Comparison of ENCODE assay signal across 8 cellular contexts in the genomic region with DNA sequence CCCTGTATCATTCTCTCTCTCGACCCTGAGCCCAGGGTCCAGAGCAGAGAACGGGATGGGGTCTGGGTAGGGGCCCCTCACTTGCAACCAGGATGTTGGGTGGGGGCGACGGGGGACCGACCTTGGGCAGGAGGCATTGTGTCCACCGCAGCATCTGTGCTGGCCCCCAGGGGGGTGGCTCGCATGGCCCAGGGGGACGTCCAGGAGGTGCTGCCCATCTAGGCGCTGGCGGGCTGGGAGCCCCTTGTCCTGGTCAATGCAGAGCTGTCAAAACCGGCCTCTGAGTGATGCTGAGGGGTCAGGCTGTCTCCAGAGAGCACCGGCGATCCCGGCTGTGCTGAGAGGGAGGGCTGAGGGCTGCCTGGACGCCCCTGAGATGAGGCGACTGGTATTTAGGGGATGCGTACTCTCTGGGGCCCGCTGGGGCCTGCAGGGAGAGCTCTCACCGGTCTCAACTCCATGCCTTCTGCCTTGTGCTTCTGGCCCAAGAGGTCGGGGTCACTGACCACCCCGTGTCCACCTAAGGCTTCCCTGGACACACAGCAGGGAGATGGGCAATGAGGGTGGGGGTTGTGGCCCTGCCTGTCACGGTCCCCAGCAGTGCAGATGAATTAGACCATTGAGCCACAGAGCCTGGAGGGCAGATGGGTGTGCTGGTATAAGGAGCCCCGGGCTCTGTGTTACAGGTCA. TPM values are rescaled to one million over a fixed set of nuclear protein-coding genes. Genes with fewer than 3 reads are reported as not detected.
DNase-seq lines count a peak whose midpoint lies in the region; ATAC-seq, FAIRE-seq and TF ChIP-seq lines count a peak whose summit lies in the region.

No MANE protein-coding gene starts in this region.

- H3K9me2 ChIP-seq in OCI-LY1 (ENCODE audit: low read depth, low read length) (no peaks in the 10 kb centered on the region), OCI-LY7 (ENCODE audit: insufficient read depth, low read length) (no peaks in the 10 kb centered on the region)

- WGBS in esophagus, 2 donors: 55 to 63% methylated on average over 23 of the region's 23 CpGs
- 57 to 63% methylated on average over 21 to 23 of the region's 23 CpGs for WGBS in pancreas, 2 donors

- H3K27ac Mint-ChIP-seq in Calu3 (ENCODE audit: unreplicated experiment): peak overlapping the region; percentile 96

- H3K27me3 ChIP-seq in OCI-LY1 (ENCODE audit: insufficient read depth, low read length): no peaks in the 10 kb centered on the region
- no peaks in the 10 kb centered on the region for H3K27me3 ChIP-seq in esophagus (ENCODE audit: control insufficient read depth in 1 of 2, insufficient read depth in 2 of 2, low read length in 2 of 2)
- H3K27me3 ChIP-seq in pancreas: no peaks in the 10 kb centered on the region

- H3K27ac ChIP-seq in OCI-LY1 (ENCODE audit: low read depth, low read length, poor library complexity, severe bottlenecking) (peak overlapping the region; percentile 39), esophagus (ENCODE audit: low read depth in 2 of 2, low read length in 1 of 2) (peak overlapping the region; percentile 45 to 88), pancreas (peak overlapping the region; percentile 77 to 94 (median 89)), OCI-LY7 (ENCODE audit: low read depth, low read length, poor library complexity, severe bottlenecking) (no peak overlapping the region)

- H3K4me2 ChIP-seq in OCI-LY1 (ENCODE audit: low read length) (no peak overlapping the region; the same call in 1 of the 2 replicates), OCI-LY7 (ENCODE audit: low read length) (no peak overlapping the region)

- H3K36me3 ChIP-seq in OCI-LY1 (ENCODE audit: insufficient read depth, low read length) (peaks cover 85% of the 10 kb centered on the region), esophagus (ENCODE audit: control insufficient read depth in 2 of 2, insufficient read depth in 2 of 2, low read length in 1 of 2) (peaks cover 14 to 37% of the 10 kb centered on the region in 2 donors), pancreas (peaks cover 7 to 37% (median 34%) of the 10 kb centered on the region in 3 donors), OCI-LY7 (ENCODE audit: insufficient read depth, low read length) (peaks cover 78% of the 10 kb centered on the region)

- H3K79me2 ChIP-seq in OCI-LY1 (ENCODE audit: insufficient read depth, low read length): peaks cover 14% of the 10 kb centered on the region
- peaks cover 25% of the 10 kb centered on the region for H3K79me2 ChIP-seq in OCI-LY7 (ENCODE audit: insufficient read depth, low read depth, low read length)

- H4K20me1 ChIP-seq in OCI-LY1 (ENCODE audit: insufficient read depth, low read length) (no peaks in the 10 kb centered on the region), OCI-LY7 (ENCODE audit: insufficient read depth, low read length) (peaks cover 28% of the 10 kb centered on the region)

- H3K9ac ChIP-seq in OCI-LY1 (ENCODE audit: low read length): no peak overlapping the region

- intact Hi-C loops in Calu3 (cut with micrococcal nuclease; ENCODE audit: unreplicated experiment) (no loop called here), pancreas (cut with DNase I) (no loop called here), OCI-LY7 (cut with micrococcal nuclease; ENCODE audit: unreplicated experiment) (no loop called here)

- H3K4me1 ChIP-seq in OCI-LY1 (ENCODE audit: insufficient read depth, low read length, severe bottlenecking) (peaks cover 38% of the 10 kb centered on the region), esophagus (ENCODE audit: control insufficient read depth in 2 of 2, insufficient read depth in 2 of 2, low read length in 1 of 2) (peaks cover 10 to 20% of the 10 kb centered on the region in 2 donors), pancreas (peaks cover 17 to 66% (median 49%) of the 10 kb centered on the region in 3 donors), OCI-LY7 (ENCODE audit: insufficient read depth, low read length, poor library complexity, severe bottlenecking) (peaks cover 37% of the 10 kb centered on the region)

- CTCF ChIA-PET in Calu3 (lab: Charles Lee) (interaction anchor here (0.6 to 2.4 kb wide), 6 partner anchors 9 to 57 kb away, joined by 3 to 14 read pairs (median 6); a partner anchor contains a TSS), OCI-LY7 (lab: Charles Lee; ENCODE audit: unreplicated experiment) (no interaction called here)

- H3K4me1 Mint-ChIP-seq in Calu3 (ENCODE audit: low read depth, unreplicated experiment): peaks cover 59% of the 10 kb centered on the region

- BruUV-seq in Calu3 (replicated peaks; lab: Mats Ljungman, UMichigan) (no TSS peak), OCI-LY7 (replicated peaks; lab: Mats Ljungman, UMichigan) (no TSS peak)

- TF ChIP-seq POLR2A in GM18505 (IDR thresholded peaks at IDR 0.05; ENCODE audit: borderline replicate concordance, extremely low read depth, insufficient read depth, insufficient read length): no peak

- H3K9me3 ChIP-seq in OCI-LY1 (ENCODE audit: low read length): no peaks in the 10 kb centered on the region
- no peaks in the 10 kb centered on the region for H3K9me3 ChIP-seq in esophagus (ENCODE audit: control insufficient read depth in 2 of 2, insufficient read depth in 1 of 2, low read depth in 1 of 2, low read length in 1 of 2)
- H3K9me3 ChIP-seq in pancreas: no peaks in the 10 kb centered on the region
- H3K9me3 ChIP-seq in OCI-LY7 (ENCODE audit: low read length): no peaks in the 10 kb centered on the region

- peaks cover 75% of the 10 kb centered on the region for H3K36me3 Mint-ChIP-seq in Calu3 (ENCODE audit: insufficient read depth, unreplicated experiment)

- POLR2A ChIA-PET in OCI-LY7 (lab: Charles Lee): no interaction called here

- H2AFZ ChIP-seq in OCI-LY1 (ENCODE audit: low read length) (no peak overlapping the region), OCI-LY7 (ENCODE audit: low read length) (no peak overlapping the region)

- in situ Hi-C loops in KBM-7 (cut with MboI; ENCODE audit: low pct_unique_long_range_greater_than_20kb, low sequenced_read_pairs): no loop called here

- H3F3A ChIP-seq in OCI-LY1 (ENCODE audit: insufficient read depth, low read length): 0 out of 2 replicates have a peak, but pooled peaks cover 6% of the 10 kb centered on the region

- no peak for TF ChIP-seq CTCF in Calu3 (IDR thresholded peaks at IDR 0.05; ENCODE audit: unreplicated experiment)
- no peak for TF ChIP-seq CTCF in OCI-LY1 (IDR thresholded peaks at IDR 0.05; ENCODE audit: low read length)
- TF ChIP-seq CTCF in pancreas (IDR thresholded peaks at IDR 0.05): no peak
- no peak for TF ChIP-seq CTCF in OCI-LY7 (conservative IDR thresholded peaks at IDR 0.05; ENCODE audit: low read length)

- H3K9me3 Mint-ChIP-seq in Calu3 (ENCODE audit: low read depth, unreplicated experiment): no peaks in the 10 kb centered on the region

- no peaks in the 10 kb centered on the region for H3K27me3 Mint-ChIP-seq in Calu3 (ENCODE audit: unreplicated experiment)

- DNase-seq in Calu3 (no peak), pancreas (peak in 4 of 6 donors; percentile 40 to 85 (median 60)), KBM-7 (no peak), OCI-LY7 (ENCODE audit: low spot score) (no peak)

- peak overlapping the region; percentile 37 for H3K4me3 Mint-ChIP-seq in Calu3 (ENCODE audit: low read depth, unreplicated experiment)

- peak; percentile 8 to 27 (median 14) for ATAC-seq in pancreas
- ATAC-seq in GM21423 (IDR thresholded peaks at IDR 0.05; ENCODE audit: unreplicated experiment): no peak
- no peak for ATAC-seq in GM18505 (IDR thresholded peaks at IDR 0.05; ENCODE audit: unreplicated experiment)

- H3K4me3 ChIP-seq in OCI-LY1 (ENCODE audit: low read depth, low read length, poor library complexity, severe bottlenecking) (no peak overlapping the region), esophagus (ENCODE audit: low read depth in 1 of 2, low read length in 2 of 2) (no peak overlapping the region), pancreas (no peak overlapping the region), OCI-LY7 (ENCODE audit: low read depth, low read length, poor library complexity, severe bottlenecking) (no peak overlapping the region)

- FAIRE-seq in pancreas (lab: Jason Lieb, UNC): no peak

RNA-seq across cellular contexts. Expression of a gene that starts 8.5 kb away (rescaled TPM):
- total RNA-seq in Calu3 (2022) (825 and 841 TPM in 2 replicates), pancreas (1,000 to 10,000 TPM in 4 of 6 donors, 100 to 1,000 TPM in 2; 815 to 1,921 (median 1,191) TPM), OCI-LY7 (2022) (1,267 and 1,285 TPM in 2 replicates)
- polyA plus RNA-seq in esophagus (1,000 to 10,000 TPM; 2,177 to 3,000 TPM), pancreas (1,000 to 10,000 TPM; 2,302 to 2,340 TPM)
- total RNA-seq in OCI-LY7 (2014; rRNA removed; shearing (Covaris generic)): 4,033 and 5,482 TPM in 2 replicates

RNA-seq across cellular contexts. Expression of a gene that starts 13.6 kb away (rescaled TPM):
- total RNA-seq in Calu3 (2022) (not detected in 2 replicates), pancreas (1 to 10 TPM in 3 of 6 donors, under 1 TPM in 3; 0.47 to 5.6 (median 1.6) TPM), OCI-LY7 (2022) (not detected in 2 replicates)
- polyA plus RNA-seq in esophagus (under 1 TPM; 0.63 to 0.75 TPM), pancreas (1 to 10 TPM; 1.3 to 2.4 TPM)
- total RNA-seq in OCI-LY7 (2014; rRNA removed; shearing (Covaris generic)): not detected in 2 replicates

RNA-seq across cellular contexts. Expression of a gene that starts 18.1 kb away (rescaled TPM):
- total RNA-seq in Calu3 (2022) (52.2 and 53.0 TPM in 2 replicates), pancreas (10 to 100 TPM; 16.8 to 24.7 (median 19.4) TPM), OCI-LY7 (2022) (15.3 and 16.7 TPM in 2 replicates)
- polyA plus RNA-seq in esophagus (10 to 100 TPM; 17.9 to 55.0 TPM), pancreas (10 to 100 TPM; 19.5 to 33.3 TPM)
- total RNA-seq in OCI-LY7 (2014; rRNA removed; shearing (Covaris generic)): 19.3 and 23.6 TPM in 2 replicates

RNA-seq across cellular contexts. Expression of a gene that starts 19.8 kb away (rescaled TPM):
- total RNA-seq in Calu3 (2022) (287 and 323 TPM in 2 replicates), pancreas (10 to 100 TPM; 18.8 to 47.2 (median 27.3) TPM), OCI-LY7 (2022) (25.0 and 30.2 TPM in 2 replicates)
- polyA plus RNA-seq in esophagus (10 to 100 TPM; 21.4 to 22.0 TPM), pancreas (10 to 100 TPM; 32.6 to 34.7 TPM)
- total RNA-seq in OCI-LY7 (2014; rRNA removed; shearing (Covaris generic)): 15.6 and 18.1 TPM in 2 replicates

RNA-seq across cellular contexts. Expression of a gene that starts 33.4 kb away (rescaled TPM):
- total RNA-seq in Calu3 (2022) (not detected in 2 replicates), pancreas (1 to 10 TPM in 2 of 6 donors, under 1 TPM in 4; 0.20 to 2.4 (median 0.62) TPM), OCI-LY7 (2022) (not detected in 2 replicates)
- polyA plus RNA-seq in esophagus (under 1 TPM; 0.08 to 0.26 TPM), pancreas (under 1 TPM; 0.31 to 0.38 TPM)
- not detected in 2 replicates for total RNA-seq in OCI-LY7 (2014; rRNA removed; shearing (Covaris generic))

Comparison
In these comparisons a context has a peak if more than half of its experiments do, and no peak if none do; other contexts are left out.
1. DNase-seq: peak in pancreas (4 of 6); none in Calu3 (single experiment), KBM-7 (single experiment) and OCI-LY7 (single experiment).
2. ATAC-seq: peak in pancreas (4 of 4); none in GM21423 (single experiment) and GM18505 (single experiment).